In genomic region chr4:85672116-85672515, GRCh38 we compare ENCODE assay signal across 21 cellular contexts.
DNase-seq lines count a peak whose midpoint lies in the region; ATAC-seq and TF ChIP-seq lines count a peak whose summit lies in the region.
"Had no signal": no experiment of that assay in that cellular context is flagged by ENCODE, and none has a peak within 500 bp of the region (broad histone marks: within the 10 kb centered on the region; RNA-seq: fewer than 3 reads in every experiment).

No MANE protein-coding gene starts in this region.

- peak overlapping the region in 9 of 12 donors; percentile 0 to 84 (median 29) for H3K27ac ChIP-seq in heart left ventricle
- H3K27ac ChIP-seq in SK-N-MC: peak overlapping the region; percentile 94
- no peak overlapping the region for H3K27ac ChIP-seq in upper lobe of right lung
- no peak overlapping the region for H3K27ac ChIP-seq in GM23338 (ENCODE audit: low read depth)
- H3K27ac ChIP-seq: A549, epithelial cell of prostate, SJSA1 had no signal

- intact Hi-C loops in heart left ventricle (cut with DNase I) (no loop called here), cardiac septum (cut with DNase I) (no loop called here), left colon (cut with DNase I, micrococcal nuclease) (no loop called here), upper lobe of right lung (cut with DNase I) (no loop called here)

- H3K27ac Mint-ChIP-seq in GM23338: no peak overlapping the region; the same call in 1 of the 2 replicates
- H3K27ac Mint-ChIP-seq: nephron progenitor cell had no signal

- TF ChIP-seq POLR2A in heart left ventricle (IDR thresholded peaks at IDR 0.05): no peak

- H3K4me3 Mint-ChIP-seq in GM23338: no peak overlapping the region
- H3K4me3 Mint-ChIP-seq: nephron progenitor cell had no signal

- H3K36me3 Mint-ChIP-seq in GM23338 (ENCODE audit: low read depth): peaks cover 14% of the 10 kb centered on the region

- no peak overlapping the region; the same call in none of the 2 replicates for H2AFZ ChIP-seq in GM23338

- H3K27me3 ChIP-seq in heart left ventricle: no peaks in the 10 kb centered on the region
- H3K27me3 ChIP-seq in upper lobe of right lung: no peaks in the 10 kb centered on the region
- H3K27me3 ChIP-seq in GM23338 (ENCODE audit: insufficient read depth): no peaks in the 10 kb centered on the region
- H3K27me3 ChIP-seq: SJSA1 had no signal

- H3K4me3 ChIP-seq in heart left ventricle (no peak overlapping the region), SK-N-MC (peak overlapping the region; percentile 68), upper lobe of right lung (no peak overlapping the region), GM23338 (no peak overlapping the region)
- H3K4me3 ChIP-seq: A549, SJSA1 had no signal

- H3K79me2 ChIP-seq in GM23338 (replicated peaks; ENCODE audit: insufficient read depth): no peaks in the 10 kb centered on the region

- H3K36me3 ChIP-seq in heart left ventricle (no peaks in the 10 kb centered on the region), SK-N-MC (ENCODE audit: insufficient read depth, low read length) (no peaks in the 10 kb centered on the region), upper lobe of right lung (no peaks in the 10 kb centered on the region), GM23338 (ENCODE audit: insufficient read depth) (peaks cover 5% of the 10 kb centered on the region; the same call in 1 of the 2 replicates)
- H3K36me3 ChIP-seq: SJSA1 had no signal

- no peaks in the 10 kb centered on the region for H3K27me3 Mint-ChIP-seq in GM23338 (ENCODE audit: insufficient read depth, low read depth, poor library complexity)

- no peaks in the 10 kb centered on the region for H3F3A ChIP-seq in GM23338 (replicated peaks; ENCODE audit: low read depth)

- peaks cover 0 to 53% (median 2%) of the 10 kb centered on the region in 12 donors for H3K4me1 ChIP-seq in heart left ventricle
- H3K4me1 ChIP-seq in upper lobe of right lung: peaks cover 10% of the 10 kb centered on the region
- H3K4me1 ChIP-seq in GM23338 (ENCODE audit: insufficient read depth): peaks cover 30% of the 10 kb centered on the region
- H3K4me1 ChIP-seq: A549, SJSA1 had no signal

- no peaks in the 10 kb centered on the region for H4K20me1 ChIP-seq in GM23338 (replicated peaks; ENCODE audit: insufficient read depth)

- H3K4me1 Mint-ChIP-seq in GM23338: peaks cover 28% of the 10 kb centered on the region
- H3K4me1 Mint-ChIP-seq: nephron progenitor cell had no signal

- ATAC-seq in heart left ventricle (peak in 1 of 4 donors; percentile 42), left colon (peak; percentile 42), upper lobe of right lung (peak; percentile 48), GM21367 (IDR thresholded peaks at IDR 0.05; ENCODE audit: unreplicated experiment) (no peak), GM23338 (no peak)
- ATAC-seq: A549; stimulated activated naive CD8-positive, alpha-beta T cell treated with anti-CD3 and anti-CD28 coated beads, Interleukin-15, Interleukin-2, amounts not matched to agents 100 U/mL and 50 U/mL, for 24 hours had no signal

- 56 to 64% (median 58%) methylated on average over 3 of the region's 3 CpGs for WGBS in heart left ventricle, 4 donors

- no peak for TF ChIP-seq CTCF in heart left ventricle (IDR thresholded peaks at IDR 0.05)
- TF ChIP-seq CTCF in upper lobe of right lung (IDR thresholded peaks at IDR 0.05): no peak
- no peak for TF ChIP-seq CTCF in GM23338 (conservative IDR thresholded peaks at IDR 0.05; ENCODE audit: low read depth in 2 of 2)

- peaks cover 18% of the 10 kb centered on the region for H3K9me2 ChIP-seq in GM23338 (ENCODE audit: insufficient read depth)

- H3K9ac ChIP-seq in SK-N-MC (ENCODE audit: insufficient read length): peak overlapping the region; percentile 24

- no peak for DNase-seq in heart left ventricle
- no peak for DNase-seq in cardiac septum (ENCODE audit: low spot score)
- no peak for DNase-seq in SK-N-MC (ENCODE audit: low read depth, low spot score)
- DNase-seq in left colon: no peak
- DNase-seq in upper lobe of right lung: no peak
- no peak for DNase-seq in SK-N-DZ (ENCODE audit: low spot score)
- no peak for DNase-seq in GM23338 (ENCODE audit: low spot score)
- DNase-seq: activated CD4-positive, alpha-beta T cell treated with anti-CD3 and anti-CD28 coated beads for 4 hours; activated CD8-positive, alpha-beta memory T cell treated with anti-CD3 and anti-CD28 coated beads, Interleukin-2, amount 50 U/mL, for 48 hours; activated naive CD4-positive, alpha-beta T cell; EL; mesendoderm; NCI-H2081 treated with DMSO at 0.1 percent for 48 hours; NCI-H524; nephron progenitor cell; stimulated activated naive CD8-positive, alpha-beta T cell treated with anti-CD3 and anti-CD28 coated beads, Interleukin-15, Interleukin-2, amounts not matched to agents 100 U/mL and 50 U/mL, for 24 hours; T-helper 9 cell had no signal

- peaks cover 22% of the 10 kb centered on the region for H3K9me3 Mint-ChIP-seq in GM23338

- H3K9me3 ChIP-seq in heart left ventricle: peaks cover 0 to 4% (median 0%) of the 10 kb centered on the region in 12 donors
- no peaks in the 10 kb centered on the region for H3K9me3 ChIP-seq in SK-N-MC (ENCODE audit: low read depth, low read length)
- H3K9me3 ChIP-seq in upper lobe of right lung: no peaks in the 10 kb centered on the region
- H3K9me3 ChIP-seq: A549, SJSA1 had no signal

- no peak overlapping the region for H3K4me2 ChIP-seq in GM23338
- H3K4me2 ChIP-seq: A549 had no signal

TF ChIP-seq in GM23338, 12 proteins besides CTCF, POLR2A, EP300 and RAD21 (continues in another document):
- TF ChIP-seq NANOG (IDR thresholded peaks at IDR 0.05; ENCODE audit: borderline replicate concordance) (no peak), EZH2 (IDR thresholded peaks at IDR 0.05; ENCODE audit: low read depth, unreplicated experiment) (no peak), ZNF331 (CRISPR knock-in tag; IDR thresholded peaks at IDR 0.05; ENCODE audit: low read depth) (no peak), ZNF114 (CRISPR knock-in tag; IDR thresholded peaks at IDR 0.05) (no peak), JUNB (IDR thresholded peaks at IDR 0.05; ENCODE audit: unreplicated experiment) (no peak), STAT1 (IDR thresholded peaks at IDR 0.05; ENCODE audit: unreplicated experiment) (no peak), POLR2AphosphoS5 (IDR thresholded peaks at IDR 0.05; ENCODE audit: low read depth) (no peak), CREB1 (CRISPR knock-in tag; IDR thresholded peaks at IDR 0.05; ENCODE audit: low read depth) (no peak), EZH2phosphoT487 (IDR thresholded peaks at IDR 0.05; ENCODE audit: unreplicated experiment) (no peak)
- TF ChIP-seq, protein P1, sequence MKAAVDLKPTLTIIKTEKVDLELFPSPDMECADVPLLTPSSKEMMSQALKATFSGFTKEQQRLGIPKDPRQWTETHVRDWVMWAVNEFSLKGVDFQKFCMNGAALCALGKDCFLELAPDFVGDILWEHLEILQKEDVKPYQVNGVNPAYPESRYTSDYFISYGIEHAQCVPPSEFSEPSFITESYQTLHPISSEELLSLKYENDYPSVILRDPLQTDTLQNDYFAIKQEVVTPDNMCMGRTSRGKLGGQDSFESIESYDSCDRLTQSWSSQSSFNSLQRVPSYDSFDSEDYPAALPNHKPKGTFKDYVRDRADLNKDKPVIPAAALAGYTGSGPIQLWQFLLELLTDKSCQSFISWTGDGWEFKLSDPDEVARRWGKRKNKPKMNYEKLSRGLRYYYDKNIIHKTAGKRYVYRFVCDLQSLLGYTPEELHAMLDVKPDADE (IDR thresholded peaks at IDR 0.05): no peak
- TF ChIP-seq, protein P2, sequence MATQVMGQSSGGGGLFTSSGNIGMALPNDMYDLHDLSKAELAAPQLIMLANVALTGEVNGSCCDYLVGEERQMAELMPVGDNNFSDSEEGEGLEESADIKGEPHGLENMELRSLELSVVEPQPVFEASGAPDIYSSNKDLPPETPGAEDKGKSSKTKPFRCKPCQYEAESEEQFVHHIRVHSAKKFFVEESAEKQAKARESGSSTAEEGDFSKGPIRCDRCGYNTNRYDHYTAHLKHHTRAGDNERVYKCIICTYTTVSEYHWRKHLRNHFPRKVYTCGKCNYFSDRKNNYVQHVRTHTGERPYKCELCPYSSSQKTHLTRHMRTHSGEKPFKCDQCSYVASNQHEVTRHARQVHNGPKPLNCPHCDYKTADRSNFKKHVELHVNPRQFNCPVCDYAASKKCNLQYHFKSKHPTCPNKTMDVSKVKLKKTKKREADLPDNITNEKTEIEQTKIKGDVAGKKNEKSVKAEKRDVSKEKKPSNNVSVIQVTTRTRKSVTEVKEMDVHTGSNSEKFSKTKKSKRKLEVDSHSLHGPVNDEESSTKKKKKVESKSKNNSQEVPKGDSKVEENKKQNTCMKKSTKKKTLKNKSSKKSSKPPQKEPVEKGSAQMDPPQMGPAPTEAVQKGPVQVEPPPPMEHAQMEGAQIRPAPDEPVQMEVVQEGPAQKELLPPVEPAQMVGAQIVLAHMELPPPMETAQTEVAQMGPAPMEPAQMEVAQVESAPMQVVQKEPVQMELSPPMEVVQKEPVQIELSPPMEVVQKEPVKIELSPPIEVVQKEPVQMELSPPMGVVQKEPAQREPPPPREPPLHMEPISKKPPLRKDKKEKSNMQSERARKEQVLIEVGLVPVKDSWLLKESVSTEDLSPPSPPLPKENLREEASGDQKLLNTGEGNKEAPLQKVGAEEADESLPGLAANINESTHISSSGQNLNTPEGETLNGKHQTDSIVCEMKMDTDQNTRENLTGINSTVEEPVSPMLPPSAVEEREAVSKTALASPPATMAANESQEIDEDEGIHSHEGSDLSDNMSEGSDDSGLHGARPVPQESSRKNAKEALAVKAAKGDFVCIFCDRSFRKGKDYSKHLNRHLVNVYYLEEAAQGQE (IDR thresholded peaks at IDR 0.05; ENCODE audit: unreplicated experiment): no peak

Comparison
In these comparisons a context has a peak if more than half of its experiments do, and no peak if none do; other contexts are left out.
1. ATAC-seq: peak in left colon (single experiment) and upper lobe of right lung (single experiment); none in GM21367 (single experiment) and GM23338 (single experiment).
2. H3K27ac ChIP-seq: peak in heart left ventricle (9 of 12) and SK-N-MC (single experiment); none in upper lobe of right lung (single experiment) and GM23338 (single experiment).